In the genomic region with DNA sequence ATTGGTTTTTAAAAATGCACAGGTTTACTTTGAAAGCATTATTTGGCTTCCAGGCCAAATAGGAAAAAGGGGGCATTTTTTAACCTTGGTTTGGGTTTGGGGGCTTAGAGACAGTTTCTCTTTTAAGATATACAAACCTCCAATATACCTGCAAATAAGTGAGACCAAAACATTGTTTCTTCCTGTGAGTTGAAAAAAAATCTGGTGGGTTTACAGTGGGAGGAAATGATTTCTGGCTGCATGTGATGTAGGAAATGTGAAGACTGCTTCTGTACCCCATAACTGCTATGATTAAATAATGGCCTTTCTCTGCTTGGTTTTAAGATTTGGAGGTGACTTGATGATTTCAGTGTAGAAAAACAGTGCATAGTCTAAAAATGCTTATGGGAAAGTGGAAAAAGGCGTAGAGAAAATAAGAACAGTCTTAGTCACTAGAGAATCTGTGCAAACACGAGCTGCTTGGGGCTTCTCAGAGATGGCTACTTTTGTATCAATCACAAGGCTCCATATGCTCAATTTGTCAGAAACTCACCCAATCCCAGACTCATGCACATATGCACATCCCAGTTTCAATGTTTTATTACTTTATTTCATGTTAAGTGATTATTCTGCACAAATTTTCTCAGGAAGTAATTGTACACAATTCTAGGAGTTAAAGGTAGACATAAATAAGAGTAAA, we compare ENCODE assay signal across 13 cellular contexts. TPM values are rescaled to one million over a fixed set of nuclear protein-coding genes. Genes with fewer than 3 reads are reported as not detected.
"Had no signal": no experiment of that assay in that cellular context is flagged by ENCODE, and none has a peak within 500 bp of the region (broad histone marks: within the 10 kb centered on the region; RNA-seq: fewer than 3 reads in every experiment).

No MANE protein-coding gene starts in this region.

- H3K9ac ChIP-seq: SK-N-SH had no signal

- H3K4me1 ChIP-seq: ascending aorta, upper lobe of right lung had no signal

- H3K36me3 ChIP-seq: ascending aorta, heart left ventricle, upper lobe of right lung had no signal

- H3K4me2 ChIP-seq: SK-N-SH, smooth muscle cell had no signal

- H3K9me2 ChIP-seq: SK-N-SH had no signal

- H3K9me3 ChIP-seq: ascending aorta, heart left ventricle, mucosa of descending colon, SK-N-SH, upper lobe of right lung had no signal

- H3K27ac Mint-ChIP-seq: progenitor cell of endocrine pancreas had no signal

- DNase-seq: activated naive CD4-positive, alpha-beta T cell treated with Interleukin-2 at 50 U/mL for 16 hours; heart left ventricle; mucosa of descending colon; right cardiac atrium; Right ventricle myocardium superior; SK-N-SH; upper lobe of right lung had no signal

- H3K27me3 ChIP-seq: ascending aorta, upper lobe of right lung had no signal

- H3K4me3 ChIP-seq: ascending aorta, heart left ventricle, mucosa of descending colon, smooth muscle cell, upper lobe of right lung had no signal

- H3K27me3 Mint-ChIP-seq: natural killer cell treated with Interleukin-12 subunit alpha and Interleukin-12 subunit beta and Interleukin-15 and Interleukin-18, amount 100 ng/mL, for 72 hours had no signal

- ATAC-seq: heart left ventricle; left lobe of liver; mucosa of descending colon; natural killer cell treated with Interleukin-12 subunit alpha and Interleukin-12 subunit beta and Interleukin-15 and Interleukin-18, amount 100 ng/mL, for 72 hours; right cardiac atrium; stimulated activated effector memory CD8-positive, alpha-beta T cell treated with anti-CD3 and anti-CD28 coated beads, Interleukin-12 subunit alpha, Interleukin-12 subunit beta, amount 100 ng/mL, for 72 hours; upper lobe of right lung had no signal

- H3K4me3 Mint-ChIP-seq: natural killer cell treated with Interleukin-12 subunit alpha and Interleukin-12 subunit beta and Interleukin-15 and Interleukin-18, amount 100 ng/mL, for 72 hours had no signal

RNA-seq across cellular contexts. Expression of gene PRKCQ, which starts 22.1 kb away (rescaled TPM):
- total RNA-seq: ascending aorta had no signal
